In genomic region chr5:59813761-59814562, GRCh38 we compare ENCODE assay signal across 8 cellular contexts.
DNase-seq lines count a peak whose midpoint lies in the region; ATAC-seq, FAIRE-seq and TF ChIP-seq lines count a peak whose summit lies in the region.

No MANE protein-coding gene starts in this region.

- H3K9me3 ChIP-seq in astrocyte (ENCODE audit: insufficient read depth, low read depth, low read length) (no peaks in the 10 kb centered on the region), uterus (no peaks in the 10 kb centered on the region), vagina (no peaks in the 10 kb centered on the region)

- H3K9ac ChIP-seq in astrocyte (ENCODE audit: low read length) = peak overlapping the region; percentile 54

- no peaks in the 10 kb centered on the region for H3K36me3 Mint-ChIP-seq in astrocyte (ENCODE audit: low read depth, unreplicated experiment)

- peaks cover 7% of the 10 kb centered on the region for H3K27me3 Mint-ChIP-seq in astrocyte (ENCODE audit: low read depth, unreplicated experiment)

- H3K4me2 ChIP-seq in astrocyte (ENCODE audit: low read length) = peak overlapping the region; percentile 61

- H3K27ac Mint-ChIP-seq in astrocyte (ENCODE audit: unreplicated experiment) = peak overlapping the region; percentile 8

- FAIRE-seq in GM18507 (lab: Jason Lieb, UNC) = peak; percentile 50
- peak; percentile 65 for FAIRE-seq in astrocyte (lab: Jason Lieb, UNC)

- H3K36me3 ChIP-seq in astrocyte (ENCODE audit: insufficient read depth, low read length) = no peaks in the 10 kb centered on the region
- H3K36me3 ChIP-seq in kidney epithelial cell (ENCODE audit: control insufficient read depth, insufficient read depth, low read length) = no peaks in the 10 kb centered on the region
- no peaks in the 10 kb centered on the region for H3K36me3 ChIP-seq in uterus
- H3K36me3 ChIP-seq in vagina = no peaks in the 10 kb centered on the region

- H3K27me3 ChIP-seq in astrocyte (ENCODE audit: insufficient read depth, low read length) (peaks cover 5% of the 10 kb centered on the region), kidney epithelial cell (ENCODE audit: control insufficient read depth, insufficient read depth, low read length) (peaks cover 2% of the 10 kb centered on the region), uterus (no peaks in the 10 kb centered on the region), vagina (no peaks in the 10 kb centered on the region)

- peak overlapping the region; percentile 32 for H3K4me3 ChIP-seq in astrocyte (ENCODE audit: insufficient read depth, low read depth, low read length)
- no peak overlapping the region for H3K4me3 ChIP-seq in kidney epithelial cell (ENCODE audit: low read depth, low read length)
- H3K4me3 ChIP-seq in uterus = no peak overlapping the region
- no peak overlapping the region for H3K4me3 ChIP-seq in vagina

- intact Hi-C loops in uterus (cut with DNase I; ENCODE audit: low total_unique reads) (loop anchor here (10.0 kb wide), 1 partner anchor 861 kb away; no protein-coding TSS in a partner anchor), vagina (cut with DNase I) (loop anchor here (10.0 kb wide), 1 partner anchor 571 kb away; no protein-coding TSS in a partner anchor)

- ATAC-seq in HG03378 (IDR thresholded peaks at IDR 0.05; ENCODE audit: unreplicated experiment) = peak; percentile 74

- TF ChIP-seq POLR2A in uterus (IDR thresholded peaks at IDR 0.05) (no peak), vagina (IDR thresholded peaks at IDR 0.05) (no peak)

- no peak overlapping the region for H2AFZ ChIP-seq in astrocyte (ENCODE audit: low read depth, low read length)

- no peaks in the 10 kb centered on the region for H3K79me2 ChIP-seq in astrocyte (ENCODE audit: insufficient read depth, low read length)

- H3K27ac ChIP-seq in C4-2B = no peak overlapping the region
- peak overlapping the region; percentile 10 for H3K27ac ChIP-seq in astrocyte (ENCODE audit: low read depth, low read length)
- H3K27ac ChIP-seq in uterus = no peak overlapping the region
- no peak overlapping the region for H3K27ac ChIP-seq in vagina

- no peak for DNase-seq in GM18507 (ENCODE audit: extremely low spot score, insufficient read length, low read depth)
- peak; percentile 83 for DNase-seq in NCI-H69 (lab: John Stamatoyannopoulos, UW)
- peak; percentile 61 for DNase-seq in astrocyte (ENCODE audit: low read depth)
- no peak for DNase-seq in kidney epithelial cell (ENCODE audit: low read depth)
- no peak for DNase-seq in uterus
- DNase-seq in vagina (ENCODE audit: extremely low spot score in 2 of 2) = no peak

- no peak overlapping the region for H3K4me3 Mint-ChIP-seq in astrocyte (ENCODE audit: unreplicated experiment)

- H4K20me1 ChIP-seq in astrocyte (ENCODE audit: insufficient read depth, low read length) = no peaks in the 10 kb centered on the region

- TF ChIP-seq CTCF in C4-2B (conservative IDR thresholded peaks at IDR 0.05) (peak; percentile 92), astrocyte (IDR thresholded peaks at IDR 0.05; ENCODE audit: insufficient read depth, low read depth, low read length) (peak; percentile 84), kidney epithelial cell (IDR thresholded peaks at IDR 0.05; ENCODE audit: insufficient read depth, low read length, poor library complexity, severe bottlenecking) (peak; percentile 55), uterus (IDR thresholded peaks at IDR 0.05) (peak; percentile 18 to 40 (median 36)), vagina (IDR thresholded peaks at IDR 0.05) (no peak)

- H3K4me1 ChIP-seq in astrocyte (ENCODE audit: insufficient read depth, low read length) (no peaks in the 10 kb centered on the region), uterus (no peaks in the 10 kb centered on the region), vagina (no peaks in the 10 kb centered on the region)

- H3K4me1 Mint-ChIP-seq in astrocyte (ENCODE audit: low read depth, unreplicated experiment) = peaks cover 15% of the 10 kb centered on the region

- peaks cover 1% of the 10 kb centered on the region for H3K9me3 Mint-ChIP-seq in astrocyte (ENCODE audit: unreplicated experiment)

Comparison
In these comparisons a context has a peak if more than half of its experiments do, and no peak if none do; other contexts are left out.
1. CTCF ChIP-seq: peak in C4-2B (single experiment), astrocyte (single experiment), kidney epithelial cell (single experiment) and uterus (4 of 4); none in vagina (0 of 3).
2. DNase-seq: peak in NCI-H69 (single experiment) and astrocyte (single experiment); none in GM18507 (single experiment), kidney epithelial cell (single experiment), uterus (0 of 2) and vagina (0 of 2).